8 cellular contexts compared by ENCODE assay signal in the genomic region with DNA sequence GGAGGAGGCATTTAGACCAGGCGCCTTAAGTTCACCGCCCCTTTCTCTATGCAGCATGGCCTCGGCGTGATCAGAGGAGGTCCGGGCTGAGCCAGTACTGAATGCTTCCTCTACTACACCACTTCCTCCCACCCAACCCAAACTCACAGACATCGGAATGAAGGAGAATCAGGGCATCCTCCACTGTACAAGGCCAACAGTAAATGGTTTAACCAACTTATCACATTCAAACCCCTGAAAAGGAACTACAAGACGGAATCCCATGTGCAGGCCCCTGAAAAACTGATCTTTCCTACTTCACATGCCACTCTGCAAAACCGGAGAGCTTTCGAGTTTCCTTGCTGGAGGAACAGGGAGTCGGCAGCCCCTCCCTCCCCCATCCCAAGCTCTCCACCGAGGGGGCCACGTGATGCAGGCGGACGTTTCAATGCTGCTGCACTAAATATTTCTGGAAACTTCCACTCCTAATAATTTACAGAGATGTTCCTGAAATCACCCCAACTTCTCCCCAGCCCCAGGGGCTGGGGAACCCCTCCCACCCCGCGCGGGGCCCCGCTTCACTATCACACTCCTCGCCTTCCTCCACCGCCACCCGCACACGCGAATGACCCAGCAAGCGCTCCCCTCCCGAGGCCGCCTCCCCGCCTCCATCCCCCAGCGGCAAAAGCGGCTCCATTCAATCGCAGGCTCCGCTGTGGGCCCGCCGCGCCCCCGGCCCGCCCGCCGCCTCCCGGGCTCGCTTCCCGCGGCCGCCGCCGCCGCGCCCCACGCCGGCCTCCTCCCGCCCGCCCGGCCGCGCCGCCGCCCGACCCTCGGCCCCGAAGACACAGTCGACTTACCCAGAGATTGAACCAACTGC. TPM values are rescaled to one million over a fixed set of nuclear protein-coding genes. Genes with fewer than 3 reads are reported as not detected.
DNase-seq lines count a peak whose midpoint lies in the region; ATAC-seq, FAIRE-seq and TF ChIP-seq lines count a peak whose summit lies in the region.

No MANE protein-coding gene starts in this region.

- DNase-seq in GM12865 (ENCODE audit: low read depth) (peak; percentile 95), NCI-H1105 (lab: John Stamatoyannopoulos, UW) (peak; percentile 84), right atrium auricular region (ENCODE audit: low spot score) (peak; percentile 93), psoas muscle (peak; percentile 84 to 91), urothelium cell line (ENCODE audit: low spot score) (peak; percentile 79)

- H3K9me3 ChIP-seq in right atrium auricular region, result no peaks in the 10 kb centered on the region
- H3K9me3 ChIP-seq in psoas muscle, result no peaks in the 10 kb centered on the region

- peak; percentile 5 for FAIRE-seq in urothelium cell line (lab: Jason Lieb, UNC)

- H3K27me3 Mint-ChIP-seq in T-helper 1 cell treated with Interleukin-12 subunit alpha and Interleukin-12 subunit beta and Interleukin-4 antibody, amounts not matched to agents 30 μg/mL and 1 μg/mL, for 36 hours (ENCODE audit: low read depth), result peaks cover 4% of the 10 kb centered on the region

- H3K27ac ChIP-seq in angular gyrus (ENCODE audit: low read depth, low read length), result peak overlapping the region; percentile 100
- H3K27ac ChIP-seq in right atrium auricular region, result peak overlapping the region; percentile 96 to 98
- H3K27ac ChIP-seq in psoas muscle, result peak overlapping the region; percentile 97

- peaks cover 0 to 29% of the 10 kb centered on the region in 2 donors for H3K4me1 ChIP-seq in right atrium auricular region
- peaks cover 25% of the 10 kb centered on the region for H3K4me1 ChIP-seq in psoas muscle

- peaks cover 10% of the 10 kb centered on the region for H3K36me3 Mint-ChIP-seq in T-helper 1 cell treated with Interleukin-12 subunit alpha and Interleukin-12 subunit beta and Interleukin-4 antibody, amounts not matched to agents 30 μg/mL and 1 μg/mL, for 36 hours (ENCODE audit: low read depth)

- H3K4me1 Mint-ChIP-seq in T-helper 1 cell treated with Interleukin-12 subunit alpha and Interleukin-12 subunit beta and Interleukin-4 antibody, amounts not matched to agents 30 μg/mL and 1 μg/mL, for 36 hours (ENCODE audit: low read depth), result peaks cover 27% of the 10 kb centered on the region

- intact Hi-C loops in psoas muscle (cut with DNase I), result loop anchor here (2.0 to 5.0 kb wide), 4 partner anchors 65 to 226 kb away; a partner anchor contains a TSS

- no peaks in the 10 kb centered on the region for H3K9me3 Mint-ChIP-seq in T-helper 1 cell treated with Interleukin-12 subunit alpha and Interleukin-12 subunit beta and Interleukin-4 antibody, amounts not matched to agents 30 μg/mL and 1 μg/mL, for 36 hours

- ATAC-seq in HG02623 (IDR thresholded peaks at IDR 0.05; ENCODE audit: unreplicated experiment) (peak; percentile 51), psoas muscle (peak; percentile 65 to 73 (median 72))

- H3K27me3 ChIP-seq in right atrium auricular region, result no peaks in the 10 kb centered on the region
- H3K27me3 ChIP-seq in psoas muscle (ENCODE audit: insufficient read depth in 3 of 3, low read length in 2 of 3), result no peaks in the 10 kb centered on the region

- 0 to 1% (median 0%) methylated on average over 35 to 60 of the region's 60 CpGs for WGBS in psoas muscle, 3 donors

- H3K36me3 ChIP-seq in right atrium auricular region, result no peaks in the 10 kb centered on the region
- no peaks in the 10 kb centered on the region for H3K36me3 ChIP-seq in psoas muscle (ENCODE audit: insufficient read depth in 1 of 2, low read depth in 1 of 2)

- peak overlapping the region; percentile 100 for H3K4me3 Mint-ChIP-seq in T-helper 1 cell treated with Interleukin-12 subunit alpha and Interleukin-12 subunit beta and Interleukin-4 antibody, amounts not matched to agents 30 μg/mL and 1 μg/mL, for 36 hours

- H3K27ac Mint-ChIP-seq in T-helper 1 cell treated with Interleukin-12 subunit alpha and Interleukin-12 subunit beta and Interleukin-4 antibody, amounts not matched to agents 30 μg/mL and 1 μg/mL, for 36 hours, result peak overlapping the region; percentile 100

- no peak for TF ChIP-seq CTCF in GM12865 (IDR thresholded peaks at IDR 0.05; ENCODE audit: insufficient read depth, low read depth, low read length, missing control alignments)
- no peak for TF ChIP-seq CTCF in right atrium auricular region (IDR thresholded peaks at IDR 0.05)
- no peak for TF ChIP-seq CTCF in psoas muscle (IDR thresholded peaks at IDR 0.05)

- peak overlapping the region; percentile 80 for H3K4me3 ChIP-seq in GM12865 (ENCODE audit: low read depth, low read length)
- peak overlapping the region; percentile 81 to 84 for H3K4me3 ChIP-seq in right atrium auricular region
- H3K4me3 ChIP-seq in psoas muscle, result peak overlapping the region; percentile 87

RNA-seq across cellular contexts. Expression of a gene that starts 1.2 kb away (rescaled TPM):
- total RNA-seq in right atrium auricular region (10 to 100 TPM; 44.7 to 56.1 TPM), psoas muscle (100 to 1,000 TPM in 1 of 4 donors, 10 to 100 TPM in 3; 57.9 to 108 (median 63.1) TPM)
- polyA plus RNA-seq in psoas muscle, result 10 to 100 TPM; 33.5 to 73.9 (median 33.8) TPM

Comparison
In these comparisons a context has a peak if more than half of its experiments do, and no peak if none do; other contexts are left out.
1. Peak in every context shown above with its lines: DNase-seq, ATAC-seq, H3K4me3 ChIP-seq and H3K27ac ChIP-seq.